In the genomic region with DNA sequence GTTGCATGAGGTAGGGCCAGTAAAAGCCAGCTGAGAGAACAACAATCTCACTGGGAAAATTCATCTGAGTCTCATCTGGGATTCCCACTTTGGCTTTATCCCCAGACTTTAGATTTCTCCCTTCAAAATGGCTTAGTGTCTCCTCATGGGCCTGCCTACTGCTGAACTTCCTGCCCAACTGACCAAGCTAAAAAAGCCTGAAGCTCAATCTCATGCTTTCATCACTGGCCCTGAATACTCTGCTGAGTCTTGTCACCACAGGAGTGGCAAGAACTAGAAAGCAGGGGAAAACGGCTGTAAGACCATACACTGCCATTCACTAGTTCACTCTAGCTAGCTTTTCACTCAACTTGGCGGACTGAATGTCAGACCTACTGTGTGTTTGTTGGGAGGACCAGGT, we compare ENCODE assay signal across 16 cellular contexts.
A peak's percentile ranks its signal among the peaks of the same experiment; 100 is the strongest.
DNase-seq lines count a peak whose midpoint lies in the region; ATAC-seq and TF ChIP-seq lines count a peak whose summit lies in the region.
"Had no signal": no experiment of that assay in that cellular context is flagged by ENCODE, and none has a peak within 500 bp of the region (broad histone marks: within the 10 kb centered on the region; RNA-seq: fewer than 3 reads in every experiment).

No MANE protein-coding gene starts in this region.

- no peaks in the 10 kb centered on the region for H3K9me3 ChIP-seq in neural progenitor cell (ENCODE audit: low read depth)
- no peaks in the 10 kb centered on the region for H3K9me3 ChIP-seq in skeletal muscle tissue (ENCODE audit: control insufficient read depth in 3 of 3, low read length in 3 of 3)
- H3K9me3 ChIP-seq: A549, BE2C had no signal

- TF ChIP-seq CTCF in NB4 (IDR thresholded peaks at IDR 0.05; ENCODE audit: low read depth, low read length) (no peak), neural progenitor cell (IDR thresholded peaks at IDR 0.05) (no peak)

- H3K4me3 Mint-ChIP-seq in neural progenitor cell, result no peak overlapping the region
- H3K4me3 Mint-ChIP-seq: CD4-positive, alpha-beta memory T cell had no signal

- H3K36me3 ChIP-seq in neural progenitor cell, result no peaks in the 10 kb centered on the region
- no peaks in the 10 kb centered on the region for H3K36me3 ChIP-seq in skeletal muscle tissue (ENCODE audit: control insufficient read depth in 3 of 3, insufficient read depth in 3 of 3, low read length in 3 of 3)
- H3K36me3 ChIP-seq: BE2C had no signal

- H3K9me3 Mint-ChIP-seq in neural progenitor cell, result no peaks in the 10 kb centered on the region

- no peak overlapping the region for H3K9ac ChIP-seq in neural progenitor cell
- peak overlapping the region in 1 of 3 donors; percentile 24 for H3K9ac ChIP-seq in skeletal muscle tissue (ENCODE audit: low read depth in 1 of 3, low read length in 3 of 3)

- H4K20me1 ChIP-seq in neural progenitor cell (ENCODE audit: low read depth), result no peaks in the 10 kb centered on the region

- no peaks in the 10 kb centered on the region for H3K79me2 ChIP-seq in neural progenitor cell (ENCODE audit: low read depth)

- H2AFZ ChIP-seq in neural progenitor cell (replicated peaks), result peak overlapping the region; percentile 26

- no peaks in the 10 kb centered on the region for H3F3A ChIP-seq in neural progenitor cell (ENCODE audit: low read depth)

- H3K36me3 Mint-ChIP-seq in neural progenitor cell, result no peaks in the 10 kb centered on the region
- H3K36me3 Mint-ChIP-seq: CD4-positive, alpha-beta memory T cell had no signal

- ATAC-seq in HG03159 (IDR thresholded peaks at IDR 0.05; ENCODE audit: unreplicated experiment), result no peak
- no peak for ATAC-seq in sciatic nerve
- ATAC-seq: A549, HCT116 had no signal

- no peak overlapping the region for H3K4me2 ChIP-seq in neural progenitor cell
- H3K4me2 ChIP-seq: A549 had no signal

- H3K27me3 ChIP-seq in neural progenitor cell, result no peaks in the 10 kb centered on the region
- no peaks in the 10 kb centered on the region for H3K27me3 ChIP-seq in skeletal muscle tissue (ENCODE audit: control insufficient read depth in 3 of 3, insufficient read depth in 3 of 3, low read length in 3 of 3)

- H3K4me3 ChIP-seq in NB4 (ENCODE audit: low read depth, low read length) (no peak overlapping the region), neural progenitor cell (no peak overlapping the region), skeletal muscle tissue (ENCODE audit: low read length in 3 of 3) (no peak overlapping the region)
- H3K4me3 ChIP-seq: A549 had no signal

- intact Hi-C loops in sciatic nerve (cut with DNase I), result no loop called here

- no peak overlapping the region for H3K27ac Mint-ChIP-seq in neural progenitor cell
- H3K27ac Mint-ChIP-seq: CD4-positive, alpha-beta memory T cell had no signal

- DNase-seq in HT1080 (ENCODE audit: low read depth) (peak; percentile 7), NB4 (ENCODE audit: low read depth) (peak; percentile 4), neural progenitor cell (ENCODE audit: low spot score) (no peak), sciatic nerve (ENCODE audit: low spot score) (no peak), KG1 (lab: John Stamatoyannopoulos, UW) (no peak)
- DNase-seq: BE2C; CD4-positive, alpha-beta memory T cell; COR-L47; DND-41; GF-D8; IMR-90 had no signal

- H3K27me3 Mint-ChIP-seq in neural progenitor cell (ENCODE audit: insufficient read depth, low read depth), result no peaks in the 10 kb centered on the region

- no peak for TF ChIP-seq POLR2A in NB4 (IDR thresholded peaks at IDR 0.05; ENCODE audit: extremely low read depth, insufficient read length)

- H3K27ac ChIP-seq in neural progenitor cell (no peak overlapping the region), skeletal muscle tissue (ENCODE audit: low read depth, low read length) (peak overlapping the region; percentile 52)
- H3K27ac ChIP-seq: A549, C4-2B had no signal

- H3K4me1 ChIP-seq in neural progenitor cell, result peaks cover 8% of the 10 kb centered on the region
- H3K4me1 ChIP-seq in skeletal muscle tissue (ENCODE audit: control insufficient read depth in 3 of 3, insufficient read depth in 3 of 3, low read length in 3 of 3), result peaks cover under 1 to 7% (median 3%) of the 10 kb centered on the region in 3 donors
- H3K4me1 ChIP-seq: A549, BE2C had no signal

- H3K4me1 Mint-ChIP-seq in neural progenitor cell, result no peaks in the 10 kb centered on the region

Comparison
In these comparisons a context has a peak if more than half of its experiments do, and no peak if none do; other contexts are left out.
1. DNase-seq: peak in HT1080 (single experiment) and NB4 (single experiment); none in neural progenitor cell (single experiment), sciatic nerve (single experiment) and KG1 (single experiment).